Comparison of ENCODE assay signal across 8 cellular contexts in the genomic region with DNA sequence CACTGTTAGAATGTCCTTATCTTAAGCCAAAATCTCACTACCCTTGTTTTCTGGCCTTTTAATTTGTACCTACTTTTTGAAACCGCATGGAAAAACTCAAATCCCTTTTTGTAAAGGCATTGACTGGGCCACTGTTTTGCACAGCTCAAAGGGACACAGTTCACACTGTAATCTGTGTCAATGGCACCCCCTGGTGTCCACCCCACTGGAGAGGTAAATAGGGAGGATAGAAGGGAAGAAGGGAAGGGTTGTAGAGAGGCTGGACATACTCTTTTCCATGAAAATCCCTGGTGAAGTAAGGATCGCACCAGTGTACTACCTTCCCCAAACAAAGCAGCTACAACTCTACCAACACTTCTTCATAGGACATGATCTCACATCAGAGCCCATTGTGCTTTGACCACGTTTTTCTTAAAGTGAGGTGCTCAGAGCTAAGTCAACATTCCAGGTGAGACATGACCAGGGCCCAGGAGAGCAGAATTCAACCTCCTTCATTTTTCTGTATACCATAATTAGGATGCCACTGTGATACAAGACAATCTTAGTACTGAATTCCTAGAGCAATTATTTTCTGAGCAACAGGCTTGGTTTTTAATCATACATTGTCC.
DNase-seq lines count a peak whose midpoint lies in the region; ATAC-seq and TF ChIP-seq lines count a peak whose summit lies in the region.

No MANE protein-coding gene starts in this region.

- H3K9me3 ChIP-seq in PC-9 (ENCODE audit: insufficient read depth, low read depth) = no peaks in the 10 kb centered on the region

- no peaks in the 10 kb centered on the region for H3K27me3 ChIP-seq in PC-9 (ENCODE audit: insufficient read depth, low read depth)

- H3K9me2 ChIP-seq in PC-9 (ENCODE audit: insufficient read depth) = no peaks in the 10 kb centered on the region

- no peaks in the 10 kb centered on the region for H3K36me3 Mint-ChIP-seq in nephron progenitor cell (ENCODE audit: low read depth)

- no peak overlapping the region for H3K4me3 Mint-ChIP-seq in nephron progenitor cell

- no peaks in the 10 kb centered on the region for H3K79me2 ChIP-seq in PC-9 (ENCODE audit: low read depth)

- TF ChIP-seq CTCF in AG09309 (IDR thresholded peaks at IDR 0.05; ENCODE audit: control insufficient read depth, insufficient read depth, low read depth, low read length, missing control alignments) (peak; percentile 85), PC-9 (conservative IDR thresholded peaks at IDR 0.05) (peak; percentile 93), nephron progenitor cell (IDR thresholded peaks at IDR 0.05) (peak; percentile 68)

- POLR2A ChIA-PET in PC-9 (lab: Charles Lee; ENCODE audit: unreplicated experiment) = interaction anchor here (0.5 to 0.7 kb wide), 3 partner anchors 163 to 268 kb away, joined by 3 to 5 read pairs (median 3); no protein-coding TSS in a partner anchor

- intact Hi-C loops in PC-9 (cut with micrococcal nuclease; ENCODE audit: unreplicated experiment) = loop anchor here (1.0 to 2.0 kb wide), 7 partner anchors 56 to 442 kb away; no protein-coding TSS in a partner anchor

- H2AFZ ChIP-seq in PC-9 = no peak overlapping the region

- CTCF ChIA-PET in PC-9 (lab: Charles Lee) = interaction anchor here (0.7 to 2.2 kb wide), 8 partner anchors 44 to 1133 kb away, joined by 3 to 28 read pairs (median 4); no protein-coding TSS in a partner anchor

- no peak overlapping the region for H3K27ac Mint-ChIP-seq in nephron progenitor cell

- H3K4me1 ChIP-seq in PC-9 (replicated peaks; ENCODE audit: insufficient read depth) = peaks cover 17% of the 10 kb centered on the region

- peaks cover 40% of the 10 kb centered on the region for H3K4me1 Mint-ChIP-seq in nephron progenitor cell

- BruUV-seq in PC-9 (replicated peaks; lab: Mats Ljungman, UMichigan) = no TSS peak

- no peaks in the 10 kb centered on the region for H3K36me3 ChIP-seq in PC-9 (ENCODE audit: low read depth)

- no peaks in the 10 kb centered on the region for H3K27me3 Mint-ChIP-seq in nephron progenitor cell (ENCODE audit: low read depth, poor library complexity)

- H3K4me2 ChIP-seq in PC-9 = no peak overlapping the region

- peak; percentile 47 for DNase-seq in AG09309 (ENCODE audit: low read depth)
- peak; percentile 80 to 81 for DNase-seq in Kasumi-1 (lab: John Stamatoyannopoulos, UW)
- peak; percentile 67 to 84 for DNase-seq in PC-9
- DNase-seq in activated T-cell treated with anti-CD3 and anti-CD28 coated beads for 4 hours = peak; percentile 88
- peak; percentile 66 for DNase-seq in fibroblast of gingiva (ENCODE audit: low read depth)
- DNase-seq in nephron progenitor cell = peak; percentile 87
- DNase-seq in stimulated activated naive CD8-positive, alpha-beta T cell treated with anti-CD3 and anti-CD28 coated beads, Interleukin-15, Interleukin-2, amounts not matched to agents 100 U/mL and 50 U/mL, for 24 hours = peak; percentile 89

- H3K4me3 ChIP-seq in AG09309 (ENCODE audit: control insufficient read depth, low read depth, low read length) (no peak overlapping the region), PC-9 (no peak overlapping the region)

- H3F3A ChIP-seq in PC-9 (ENCODE audit: insufficient read depth, low read depth) = 0 out of 2 replicates have a peak, but pooled peaks cover 7% of the 10 kb centered on the region

- no peaks in the 10 kb centered on the region for H3K9me3 Mint-ChIP-seq in nephron progenitor cell

- no peaks in the 10 kb centered on the region for H4K20me1 ChIP-seq in PC-9 (ENCODE audit: insufficient read depth)

- no peak overlapping the region for H3K27ac ChIP-seq in PC-9

- ATAC-seq in GM19043 (IDR thresholded peaks at IDR 0.05; ENCODE audit: low read depth, unreplicated experiment) = peak; percentile 68
- ATAC-seq in stimulated activated naive CD8-positive, alpha-beta T cell treated with anti-CD3 and anti-CD28 coated beads, Interleukin-15, Interleukin-2, amounts not matched to agents 100 U/mL and 50 U/mL, for 24 hours = peak; percentile 74
